Comparison of ENCODE assay signal across 1 cellular context in genomic region chr16:4491898-4492297, GRCh38.
TF ChIP-seq lines count a peak whose summit lies in the region.

No MANE protein-coding gene starts in this region.

TF ChIP-seq in HEK293, 187 proteins besides CTCF, POLR2A, EP300 and RAD21 (continued from another document):
- TF ChIP-seq ZNF121 (tag by site-specific recombination; IDR thresholded peaks at IDR 0.05) (peak; percentile 57; the same call in 1 of the 2 replicates), HOXD13 (CRISPR knock-in tag; IDR thresholded peaks at IDR 0.05; ENCODE audit: borderline replicate concordance) (no peak), ZNF501 (tag by site-specific recombination; IDR thresholded peaks at IDR 0.05) (no peak)
